Comparison of ENCODE assay signal across 13 cellular contexts in the genomic region with DNA sequence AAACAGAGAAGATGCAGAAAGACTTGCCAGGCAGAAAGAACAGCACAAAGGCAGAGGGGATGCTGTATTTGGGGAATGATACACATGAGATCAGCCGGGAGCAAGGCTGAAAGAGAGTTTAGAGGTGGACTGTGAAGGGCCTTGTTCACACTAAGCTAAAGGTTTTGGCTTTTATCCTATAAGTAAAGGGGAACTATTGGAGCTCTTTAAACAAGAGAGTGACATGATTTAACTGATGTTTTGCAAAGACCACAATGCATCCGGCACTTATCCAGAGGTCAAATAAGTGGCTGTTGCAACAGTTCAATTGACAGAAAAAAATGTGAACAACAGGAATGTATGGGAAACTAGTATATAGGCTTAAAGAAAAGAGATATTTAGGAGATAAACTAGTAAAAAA.
A peak's percentile ranks its signal among the peaks of the same experiment; 100 is the strongest.
DNase-seq lines count a peak whose midpoint lies in the region; TF ChIP-seq lines count a peak whose summit lies in the region.
"Had no signal": no experiment of that assay in that cellular context is flagged by ENCODE, and none has a peak within 500 bp of the region (broad histone marks: within the 10 kb centered on the region; RNA-seq: fewer than 3 reads in every experiment).

No MANE protein-coding gene starts in this region.

- no peak overlapping the region for H3K27ac Mint-ChIP-seq in Caco-2 (ENCODE audit: unreplicated experiment)

- peak overlapping the region; percentile 33 for H4K91ac ChIP-seq in trophoblast cell (ENCODE audit: low read depth, low read length)

- no peak overlapping the region for H3K14ac ChIP-seq in trophoblast cell (ENCODE audit: low read length)

- no TSS peak for BruUV-seq in Caco-2 (replicated peaks; lab: Mats Ljungman, UMichigan)

- H3K4ac ChIP-seq in trophoblast cell (ENCODE audit: low read depth, low read length) = no peak overlapping the region

- no peaks in the 10 kb centered on the region for H3K36me3 Mint-ChIP-seq in Caco-2 (ENCODE audit: insufficient read depth, unreplicated experiment)

- H3K27ac ChIP-seq in brain microvascular endothelial cell (peak overlapping the region; percentile 98), trophoblast cell (ENCODE audit: low read depth, low read length) (no peak overlapping the region)

- DNase-seq in GF-D8 (lab: John Stamatoyannopoulos, UW) = peak; percentile 1
- DNase-seq in NOMO-1 (lab: John Stamatoyannopoulos, UW; ENCODE audit: unreplicated experiment in 2 of 2) = peak; percentile 51 to 91
- peak; percentile 65 for DNase-seq in brain microvascular endothelial cell
- DNase-seq in trophoblast cell = no peak
- DNase-seq in NCI-H2227 treated with DMSO at 0.1 percent for 48 hours (lab: John Stamatoyannopoulos, UW) = no peak
- DNase-seq in Caco-2 = no peak
- no peak for DNase-seq in BE2C
- no peak for DNase-seq in COR-L47 (lab: John Stamatoyannopoulos, UW)
- DNase-seq: anterior cingulate cortex; effector memory CD4-positive, alpha-beta T cell; NCI-H2107; stimulated activated naive CD4-positive, alpha-beta T cell had no signal

- no peaks in the 10 kb centered on the region for H3K27me3 Mint-ChIP-seq in Caco-2 (ENCODE audit: insufficient read depth, unreplicated experiment)

- H3K9ac ChIP-seq in trophoblast cell (ENCODE audit: low read length) = no peak overlapping the region

- H2AK5ac ChIP-seq in trophoblast cell (ENCODE audit: low read length) = no peak overlapping the region

- WGBS in trophoblast cell (ENCODE audit: extremely low coverage, insufficient coverage, insufficient read length) = no CpG with 5 or more reads among the region's 2 CpGs

- H3K9me3 ChIP-seq in trophoblast cell (ENCODE audit: insufficient read depth, low read depth, low read length) (no peaks in the 10 kb centered on the region), Caco-2 (no peaks in the 10 kb centered on the region), BE2C (no peaks in the 10 kb centered on the region)
- H3K9me3 ChIP-seq: HAP-1 had no signal

- POLR2A ChIA-PET in Caco-2 (lab: Charles Lee) = no interaction called here

- TF ChIP-seq CTCF in brain microvascular endothelial cell (IDR thresholded peaks at IDR 0.05; ENCODE audit: low read depth, low read length, missing control alignments) (no peak), Caco-2 (IDR thresholded peaks at IDR 0.05; ENCODE audit: insufficient read depth in 1 of 2, low read depth in 1 of 2, low read length in 1 of 2, severe bottlenecking in 1 of 2, unreplicated experiment in 1 of 2) (no peak), BE2C (IDR thresholded peaks at IDR 0.05; ENCODE audit: low read depth, low read length) (no peak)

- H3K36me3 ChIP-seq in brain microvascular endothelial cell (replicated peaks) (no peaks in the 10 kb centered on the region), trophoblast cell (ENCODE audit: control insufficient read depth in 1 of 2, insufficient read depth in 2 of 2, low read length in 2 of 2) (peaks cover 0 to 2% of the 10 kb centered on the region in 2 experiments), Caco-2 (ENCODE audit: control insufficient read depth, insufficient read depth, low read length) (no peaks in the 10 kb centered on the region), BE2C (no peaks in the 10 kb centered on the region)
- H3K36me3 ChIP-seq: HAP-1 had no signal

- H3K23ac ChIP-seq in trophoblast cell (ENCODE audit: low read length) = no peak overlapping the region

- intact Hi-C loops in Caco-2 (cut with micrococcal nuclease; ENCODE audit: unreplicated experiment) = no loop called here

- H2BK120ac ChIP-seq in trophoblast cell (ENCODE audit: insufficient read depth, low read length, poor library complexity) = no peak overlapping the region

- no peak overlapping the region for H3K4me3 Mint-ChIP-seq in Caco-2 (ENCODE audit: unreplicated experiment)

- H2BK12ac ChIP-seq in trophoblast cell (ENCODE audit: low read length) = no peak overlapping the region

- H3K4me3 ChIP-seq in brain microvascular endothelial cell (ENCODE audit: low read depth, low read length) (no peak overlapping the region), trophoblast cell (ENCODE audit: low read depth, low read length) (no peak overlapping the region), Caco-2 (ENCODE audit: low read depth, low read length) (no peak overlapping the region), BE2C (ENCODE audit: low read depth, low read length) (no peak overlapping the region)
- H3K4me3 ChIP-seq: HAP-1 had no signal

- H3K9me3 Mint-ChIP-seq in Caco-2 (ENCODE audit: unreplicated experiment) = no peaks in the 10 kb centered on the region

- H3K18ac ChIP-seq in trophoblast cell (ENCODE audit: low read length) = no peak overlapping the region

- H2BK5ac ChIP-seq in trophoblast cell (ENCODE audit: low read depth, low read length, poor library complexity) = peak overlapping the region; percentile 47

- H3K4me1 Mint-ChIP-seq in Caco-2 (ENCODE audit: low read depth, unreplicated experiment) = no peaks in the 10 kb centered on the region

- no peak overlapping the region for H4K12ac ChIP-seq in trophoblast cell (ENCODE audit: low read depth, low read length)

- no peak overlapping the region for H3K4me2 ChIP-seq in trophoblast cell (ENCODE audit: low read length)

- in situ Hi-C loops in brain microvascular endothelial cell (cut with HindIII; ENCODE audit: low pct_ligation_motif_present, low sequenced_read_pairs) = no loop called here

- H2AFZ ChIP-seq in trophoblast cell (ENCODE audit: insufficient read depth, low read length, poor library complexity) = no peak overlapping the region

- H3K27me3 ChIP-seq in brain microvascular endothelial cell (replicated peaks) = no peaks in the 10 kb centered on the region
- no peaks in the 10 kb centered on the region for H3K27me3 ChIP-seq in trophoblast cell (ENCODE audit: insufficient read depth, low read length)
- H3K27me3 ChIP-seq in Caco-2 (replicated peaks; ENCODE audit: control insufficient read depth, insufficient read depth, low read length) = no peaks in the 10 kb centered on the region
- no peaks in the 10 kb centered on the region for H3K27me3 ChIP-seq in BE2C

- peaks cover 10 to 15% of the 10 kb centered on the region in 2 experiments for H3K4me1 ChIP-seq in trophoblast cell (ENCODE audit: control insufficient read depth in 1 of 2, insufficient read depth in 2 of 2, low read length in 2 of 2)
- H3K4me1 ChIP-seq in Caco-2 = peaks cover 19% of the 10 kb centered on the region
- H3K4me1 ChIP-seq in BE2C = no peaks in the 10 kb centered on the region
- H3K4me1 ChIP-seq: HAP-1 had no signal

- H3K79me1 ChIP-seq in trophoblast cell (ENCODE audit: low read length) = peaks cover 6% of the 10 kb centered on the region

- H4K8ac ChIP-seq in trophoblast cell (ENCODE audit: low read depth, low read length) = no peak overlapping the region

- CTCF ChIA-PET in Caco-2 (lab: Charles Lee) = no interaction called here

- no peaks in the 10 kb centered on the region for H3K79me2 ChIP-seq in trophoblast cell (ENCODE audit: control insufficient read depth, insufficient read depth, low read length, poor library complexity)

Comparison
In these comparisons a context has a peak if more than half of its experiments do, and no peak if none do; other contexts are left out.
1. DNase-seq: peak in GF-D8 (single experiment), NOMO-1 (2 of 2) and brain microvascular endothelial cell (single experiment); none in trophoblast cell (0 of 2), NCI-H2227 treated with DMSO at 0.1 percent for 48 hours (single experiment), Caco-2 (0 of 2), BE2C (single experiment) and COR-L47 (single experiment).